8 cellular contexts compared by ENCODE assay signal in genomic region chr13:26686285-26686684, GRCh38.
"Had no signal": no experiment of that assay in that cellular context is flagged by ENCODE, and none has a peak within 500 bp of the region (broad histone marks: within the 10 kb centered on the region; RNA-seq: fewer than 3 reads in every experiment).

No MANE protein-coding gene starts in this region.

- H3K9ac ChIP-seq: GM23248 had no signal

- H3K27ac ChIP-seq: GM23248 had no signal

- H3K4me3 ChIP-seq: GM23248, HAP-1, K562 had no signal

- DNase-seq: GM23248, GOT3, H7, HFFc6, IMR-90, KG1 had no signal

- H3K9me3 ChIP-seq: HAP-1 had no signal

- H3K4me1 ChIP-seq: HAP-1 had no signal

- H3K4me3 Mint-ChIP-seq: HFFc6 had no signal

- H3K27ac Mint-ChIP-seq: HFFc6 had no signal

- H3K36me3 ChIP-seq: HAP-1 had no signal
